Comparison of ENCODE assay signal across 8 cellular contexts in the genomic region with DNA sequence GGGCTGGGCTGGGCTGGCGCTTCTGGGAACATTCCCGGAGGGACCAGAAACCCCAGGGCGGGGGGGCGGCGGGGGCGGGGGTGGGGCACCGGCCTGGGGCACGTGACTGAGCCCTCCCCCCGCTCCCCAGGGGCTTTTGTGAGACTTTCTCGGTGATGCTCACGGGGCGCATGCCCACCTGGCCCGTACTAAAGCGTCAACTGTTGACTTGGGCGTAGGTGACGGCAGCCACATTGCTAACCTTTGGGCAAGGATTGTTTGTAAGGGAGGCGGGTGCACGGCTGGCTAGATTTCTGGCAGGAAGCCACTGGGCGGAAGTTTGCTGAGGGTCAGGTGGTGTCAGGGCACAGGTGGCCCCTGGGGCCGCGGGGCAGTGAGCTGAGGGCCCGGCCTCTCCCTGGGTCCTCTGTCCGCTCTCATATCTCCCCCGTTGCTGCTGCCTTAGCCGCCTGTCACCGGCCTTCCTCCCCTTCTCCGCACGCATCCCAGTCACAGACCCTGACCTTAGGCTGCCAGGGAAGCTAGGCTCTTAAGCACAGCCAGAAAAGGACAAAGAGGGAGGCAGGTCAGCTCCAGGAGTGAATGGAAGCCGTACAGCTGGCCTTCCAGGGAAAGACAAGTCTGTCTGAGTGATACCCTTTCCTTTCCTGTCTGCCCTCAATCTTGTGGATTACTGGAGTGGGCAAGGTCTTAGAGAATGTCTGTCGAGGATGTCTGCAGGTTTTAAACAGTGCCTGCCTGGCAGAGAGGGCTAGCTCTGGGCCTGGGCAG. TPM values are rescaled to one million over a fixed set of nuclear protein-coding genes. Genes with fewer than 3 reads are reported as not detected.
DNase-seq lines count a peak whose midpoint lies in the region; ATAC-seq, FAIRE-seq and TF ChIP-seq lines count a peak whose summit lies in the region.

No MANE protein-coding gene starts in this region.

- CTCF ChIA-PET in GM12878 (lab: Yijun Ruan, JAX), result interaction anchor here (1.2 to 2.8 kb wide), 5 partner anchors 18 to 533 kb away, joined by 3 to 17 read pairs (median 3); partner anchors contain the start of gene SLC2A6

- in situ Hi-C loops in GM12878 (cut with MboI), result no loop called here

- H3K4me1 ChIP-seq in GM12878 (ENCODE audit: control insufficient read depth, insufficient read depth, low read length) (peaks cover 9% of the 10 kb centered on the region), skeletal muscle tissue (ENCODE audit: control insufficient read depth in 3 of 3, insufficient read depth in 3 of 3, low read length in 3 of 3) (peaks cover 30 to 34% (median 32%) of the 10 kb centered on the region in 3 donors)

- H3K9ac ChIP-seq in GM12878 (ENCODE audit: control insufficient read depth, insufficient read depth, low read length), result peak overlapping the region; percentile 7; the same call in 1 of the 2 replicates
- peak overlapping the region; percentile 87 to 94 (median 89) for H3K9ac ChIP-seq in skeletal muscle tissue (ENCODE audit: low read depth in 1 of 3, low read length in 3 of 3)

- no peaks in the 10 kb centered on the region for H3K9me3 ChIP-seq in GM12878 (replicated peaks; ENCODE audit: control insufficient read depth, insufficient read depth, low read length)
- no peaks in the 10 kb centered on the region for H3K9me3 ChIP-seq in skeletal muscle tissue (ENCODE audit: control insufficient read depth in 3 of 3, low read length in 3 of 3)

- SMC1A ChIA-PET in GM12878 (lab: Charles Lee; ENCODE audit: uncharacterized antibody, unreplicated experiment), result interaction anchor here (1.6 to 1.9 kb wide), 3 partner anchors 16 to 38 kb away, joined by 5 to 9 read pairs (median 6); partner anchors contain the start of genes ADAMTS13 and SLC2A6

- no peak for TF ChIP-seq RAD21 in GM12878 (IDR thresholded peaks at IDR 0.05; ENCODE audit: insufficient read depth, low read depth, low read length)

- BruUV-seq in GM12878 (replicated peaks; lab: Mats Ljungman, UMichigan), result TSS peak; percentile 57

- no peaks in the 10 kb centered on the region for H4K20me1 ChIP-seq in GM12878 (ENCODE audit: control insufficient read depth, insufficient read depth)

- no peak for TF ChIP-seq CTCF in GM12878 (IDR thresholded peaks at IDR 0.05 in 2 of 3, conservative IDR thresholded peaks at IDR 0.05 in 1 of 3; ENCODE audit: control insufficient read depth in 2 of 3, extremely low read depth in 1 of 3, insufficient read depth in 1 of 3, low read depth in 3 of 3, low read length in 3 of 3)

- RAD21 ChIA-PET in GM12878 (lab: Charles Lee; ENCODE audit: unreplicated experiment), result interaction anchor here (0.7 to 2.9 kb wide), 5 partner anchors 16 to 35 kb away, joined by 3 to 20 read pairs (median 4); partner anchors contain the start of gene SLC2A6

- no peak for TF ChIP-seq POLR2A in GM12878 (IDR thresholded peaks at IDR 0.05; ENCODE audit: low read depth, low read length)

- ATAC-seq in HG02973 (IDR thresholded peaks at IDR 0.05; ENCODE audit: unreplicated experiment), result peak; percentile 21
- peak; percentile 56 for ATAC-seq in GM12878
- no peak for ATAC-seq in HG03521 (IDR thresholded peaks at IDR 0.05; ENCODE audit: unreplicated experiment)

- H3K27ac ChIP-seq in GM12878 (ENCODE audit: control insufficient read depth, insufficient read depth) (no peak overlapping the region), skeletal muscle tissue (ENCODE audit: low read depth, low read length) (peak overlapping the region; percentile 90)

- no peaks in the 10 kb centered on the region for H3K79me2 ChIP-seq in GM12878 (ENCODE audit: control insufficient read depth, insufficient read depth, low read length)

- intact Hi-C loops in GM12878 (cut with micrococcal nuclease; ENCODE audit: unreplicated experiment), result loop anchor here (1.0 kb wide), 1 partner anchor 18 kb away; no protein-coding TSS in a partner anchor

- H3K4me2 ChIP-seq in GM12878 (ENCODE audit: control insufficient read depth, insufficient read depth), result peak overlapping the region; percentile 85

- POLR2A ChIA-PET in GM12878 (lab: Charles Lee), result interaction anchor here (1.0 to 2.2 kb wide), 4 partner anchors 8 to 39 kb away, joined by 3 to 27 read pairs (median 5); partner anchors contain the start of gene SLC2A6

- WGBS in GM12878 (ENCODE audit: insufficient coverage, insufficient replicate concordance, low lambda C conversion rate, missing lambda C conversion rate), result 32% methylated on average over 22 of the region's 30 CpGs

- TF ChIP-seq EP300 in GM12878 (IDR thresholded peaks at IDR 0.05; ENCODE audit: borderline replicate concordance in 1 of 2, control insufficient read depth in 1 of 2, low read depth in 2 of 2, low read length in 2 of 2), result no peak

- FAIRE-seq in GM18507 (lab: Jason Lieb, UNC), result peak; percentile 56
- FAIRE-seq in GM12878 (lab: Jason Lieb, UNC), result no peak

- DNase-seq in Ammon's horn (ENCODE audit: low spot score), result peak; percentile 51
- DNase-seq in GM18507 (ENCODE audit: extremely low spot score, insufficient read length, low read depth), result no peak
- DNase-seq in NCI-H524 (lab: John Stamatoyannopoulos, UW), result peak; percentile 64 to 78
- DNase-seq in GM12878 (ENCODE audit: low read depth, low spot score), result no peak
- peak; percentile 82 for DNase-seq in iPS-NIHi11 (ENCODE audit: low spot score)

- H3K4me3 ChIP-seq in GM12878 (peak overlapping the region; percentile 97; the same call in 1 of the 2 replicates), skeletal muscle tissue (ENCODE audit: low read length in 3 of 3) (peak overlapping the region; percentile 30 to 92 (median 90))

- H3K36me3 ChIP-seq in GM12878 (ENCODE audit: control insufficient read depth in 2 of 2, insufficient read depth in 2 of 2, low read length in 1 of 2) (no peaks in the 10 kb centered on the region), skeletal muscle tissue (ENCODE audit: control insufficient read depth in 3 of 3, insufficient read depth in 3 of 3, low read length in 3 of 3) (peaks cover 5 to 6% (median 5%) of the 10 kb centered on the region in 3 donors)

- H2AFZ ChIP-seq in GM12878 (ENCODE audit: control insufficient read depth, low read depth, low read length), result peak overlapping the region; percentile 95

- H3K27me3 ChIP-seq in GM12878 (replicated peaks in 1 of 2; ENCODE audit: control insufficient read depth in 2 of 2, insufficient read depth in 2 of 2, low read length in 1 of 2) (no peaks in the 10 kb centered on the region; a peak in 2 of 4 replicates), skeletal muscle tissue (ENCODE audit: control insufficient read depth in 3 of 3, insufficient read depth in 3 of 3, low read length in 3 of 3) (no peaks in the 10 kb centered on the region)

RNA-seq across cellular contexts. Expression of gene CACFD1, which starts 0.8 kb away (rescaled TPM):
- total RNA-seq in GM12878 (2013; cell fraction: nucleolus; rRNA removed), result 8.8 and 9.0 TPM in 2 replicates
- 1.6 and 2.3 TPM in 2 replicates for total RNA-seq in GM12878 (2014; rRNA removed)
- total RNA-seq in GM12878 (2014; rRNA removed; fragmentation: Illumina TruSeq; extraction: Trizol), result 0.45 and 0.64 TPM in 2 replicates
- total RNA-seq in GM12878 (2021), result 2.7 and 4.0 TPM in 2 replicates
- 0.87 TPM for polyA plus RNA-seq in GM12878 (2011; ENCODE audit: low read depth)
- polyA plus RNA-seq in GM12878 (2011; rRNA removed), result 2.7 and 5.8 TPM in 2 replicates
- 5.2 and 7.4 TPM in 2 replicates for polyA plus RNA-seq in GM12878 (2011; cell fraction: cytosol; rRNA removed)
- 11.7 and 14.1 TPM in 2 replicates for polyA plus RNA-seq in GM12878 (2011; cell fraction: nucleus; rRNA removed)
- polyA plus RNA-seq in GM12878 (2012), result 2.4 and 2.6 TPM in 2 replicates
- 0.14 and 0.35 TPM in 2 replicates for polyA plus RNA-seq in GM12878 (2014; fragmentation: Illumina TruSeq; extraction: Trizol)
- polyA plus RNA-seq in GM12878 (2014; fragmentation: Nextera tagmentation; extraction: Ambion mirVana), result under 1 TPM in 1 of 2 experiments, not detected in 1; 0.09 TPM
- polyA plus RNA-seq in GM12878 (2014; rRNA removed), result 1.4 and 3.6 TPM in 2 replicates
- polyA plus RNA-seq in GM12878 (2016; fragmentation: Nextera tagmentation; extraction: Ambion mirVana), result 1 to 10 TPM in 1 of 2 experiments, under 1 TPM in 1; 0.98 to 1.4 TPM
- polyA minus RNA-seq in GM12878 (2011; rRNA and poly(A)+ RNA removed), result 5.6 and 10.7 TPM in 2 replicates
- 3.0 and 4.4 TPM in 2 replicates for polyA minus RNA-seq in GM12878 (2011; cell fraction: cytosol; rRNA and poly(A)+ RNA removed)
- polyA minus RNA-seq in GM12878 (2011; cell fraction: nucleus; rRNA and poly(A)+ RNA removed), result 11.6 and 16.0 TPM in 2 replicates
- 4.7 TPM for total RNA-seq in skeletal muscle tissue

RNA-seq across cellular contexts. Expression of gene SLC2A6, which starts 18.3 kb away (rescaled TPM):
- 74.1 and 77.8 TPM in 2 replicates for total RNA-seq in GM12878 (2013; cell fraction: nucleolus; rRNA removed)
- 30.4 and 32.4 TPM in 2 replicates for total RNA-seq in GM12878 (2014; rRNA removed)
- 8.3 and 9.4 TPM in 2 replicates for total RNA-seq in GM12878 (2014; rRNA removed; fragmentation: Illumina TruSeq; extraction: Trizol)
- 34.1 and 36.4 TPM in 2 replicates for total RNA-seq in GM12878 (2021)
- polyA plus RNA-seq in GM12878 (2011; ENCODE audit: low read depth), result 4.8 TPM
- polyA plus RNA-seq in GM12878 (2011; rRNA removed), result 4.3 and 11.7 TPM in 2 replicates
- 15.7 and 29.5 TPM in 2 replicates for polyA plus RNA-seq in GM12878 (2011; cell fraction: cytosol; rRNA removed)
- polyA plus RNA-seq in GM12878 (2011; cell fraction: nucleus; rRNA removed), result 26.2 and 33.5 TPM in 2 replicates
- 15.2 and 16.5 TPM in 2 replicates for polyA plus RNA-seq in GM12878 (2012)
- polyA plus RNA-seq in GM12878 (2014; fragmentation: Illumina TruSeq; extraction: Trizol), result 4.3 and 6.6 TPM in 2 replicates
- polyA plus RNA-seq in GM12878 (2014; fragmentation: Nextera tagmentation; extraction: Ambion mirVana), result 1 to 10 TPM; 1.1 to 6.1 TPM
- polyA plus RNA-seq in GM12878 (2014; rRNA removed), result 37.9 and 44.7 TPM in 2 replicates
- 10 to 100 TPM; 24.8 to 28.0 TPM for polyA plus RNA-seq in GM12878 (2016; fragmentation: Nextera tagmentation; extraction: Ambion mirVana)
- 11.8 and 29.6 TPM in 2 replicates for polyA minus RNA-seq in GM12878 (2011; rRNA and poly(A)+ RNA removed)
- polyA minus RNA-seq in GM12878 (2011; cell fraction: cytosol; rRNA and poly(A)+ RNA removed), result 13.6 and 14.0 TPM in 2 replicates
- polyA minus RNA-seq in GM12878 (2011; cell fraction: nucleus; rRNA and poly(A)+ RNA removed), result 38.4 and 46.0 TPM in 2 replicates
- total RNA-seq in skeletal muscle tissue, result 0.52 TPM

RNA-seq across cellular contexts. Expression of gene ADAMTS13, which starts 38.4 kb away (rescaled TPM):
- total RNA-seq in GM12878 (2013; cell fraction: nucleolus; rRNA removed), result 3.1 and 3.2 TPM in 2 replicates
- total RNA-seq in GM12878 (2014; rRNA removed) (0.28 and 0.33 TPM in 2 replicates), GM12878 (2014; rRNA removed; fragmentation: Illumina TruSeq; extraction: Trizol) (0.18 and 0.28 TPM in 2 replicates), GM12878 (2021) (1.2 and 2.0 TPM in 2 replicates), skeletal muscle tissue (1.6 TPM)
- polyA plus RNA-seq in GM12878 (2011; ENCODE audit: low read depth), result 1.1 TPM
- polyA plus RNA-seq in GM12878 (2011; rRNA removed) (0.82 and 1.7 TPM in 2 replicates), GM12878 (2014; fragmentation: Illumina TruSeq; extraction: Trizol) (0.22 and 0.28 TPM in 2 replicates), GM12878 (2014; fragmentation: Nextera tagmentation; extraction: Ambion mirVana) (under 1 TPM; 0.08 to 0.15 TPM), GM12878 (2014; rRNA removed) (1.2 and 2.4 TPM in 2 replicates), GM12878 (2016; fragmentation: Nextera tagmentation; extraction: Ambion mirVana) (under 1 TPM; 0.28 to 0.37 TPM)
- polyA plus RNA-seq in GM12878 (2011; cell fraction: cytosol; rRNA removed), result 1.3 and 2.1 TPM in 2 replicates
- 14.0 and 17.9 TPM in 2 replicates for polyA plus RNA-seq in GM12878 (2011; cell fraction: nucleus; rRNA removed)
- polyA plus RNA-seq in GM12878 (2012), result 2.4 and 2.6 TPM in 2 replicates
- 0.88 and 1.5 TPM in 2 replicates for polyA minus RNA-seq in GM12878 (2011; rRNA and poly(A)+ RNA removed)
- polyA minus RNA-seq in GM12878 (2011; cell fraction: cytosol; rRNA and poly(A)+ RNA removed), result 0.40 and 0.83 TPM in 2 replicates
- 1.8 and 1.9 TPM in 2 replicates for polyA minus RNA-seq in GM12878 (2011; cell fraction: nucleus; rRNA and poly(A)+ RNA removed)

RNA-seq across cellular contexts. Expression of gene REXO4, which starts 42.8 kb away (rescaled TPM):
- total RNA-seq in GM12878 (2013; cell fraction: nucleolus; rRNA removed), result 28.7 and 29.1 TPM in 2 replicates
- 31.5 and 33.3 TPM in 2 replicates for total RNA-seq in GM12878 (2014; rRNA removed)
- 16.5 and 20.9 TPM in 2 replicates for total RNA-seq in GM12878 (2014; rRNA removed; fragmentation: Illumina TruSeq; extraction: Trizol)
- 42.1 and 43.9 TPM in 2 replicates for total RNA-seq in GM12878 (2021)
- 12.9 TPM for polyA plus RNA-seq in GM12878 (2011; ENCODE audit: low read depth)
- polyA plus RNA-seq in GM12878 (2011; rRNA removed), result 23.8 and 27.7 TPM in 2 replicates
- polyA plus RNA-seq in GM12878 (2011; cell fraction: cytosol; rRNA removed), result 30.9 and 39.6 TPM in 2 replicates
- polyA plus RNA-seq in GM12878 (2011; cell fraction: nucleus; rRNA removed), result 23.1 and 30.9 TPM in 2 replicates
- 22.7 and 26.6 TPM in 2 replicates for polyA plus RNA-seq in GM12878 (2012)
- polyA plus RNA-seq in GM12878 (2014; fragmentation: Illumina TruSeq; extraction: Trizol), result 16.4 and 24.8 TPM in 2 replicates
- 1 to 10 TPM; 2.7 to 8.4 TPM for polyA plus RNA-seq in GM12878 (2014; fragmentation: Nextera tagmentation; extraction: Ambion mirVana)
- 37.9 and 39.6 TPM in 2 replicates for polyA plus RNA-seq in GM12878 (2014; rRNA removed)
- polyA plus RNA-seq in GM12878 (2016; fragmentation: Nextera tagmentation; extraction: Ambion mirVana), result 10 to 100 TPM; 34.0 to 38.9 TPM
- polyA minus RNA-seq in GM12878 (2011; rRNA and poly(A)+ RNA removed), result 18.3 and 28.3 TPM in 2 replicates
- 12.6 and 13.8 TPM in 2 replicates for polyA minus RNA-seq in GM12878 (2011; cell fraction: cytosol; rRNA and poly(A)+ RNA removed)
- 8.9 and 15.5 TPM in 2 replicates for polyA minus RNA-seq in GM12878 (2011; cell fraction: nucleus; rRNA and poly(A)+ RNA removed)
- total RNA-seq in skeletal muscle tissue, result 14.6 TPM

Comparison
In these comparisons a context has a peak if more than half of its experiments do, and no peak if none do; other contexts are left out.
1. DNase-seq: peak in Ammon's horn (single experiment), NCI-H524 (2 of 2) and iPS-NIHi11 (single experiment); none in GM18507 (single experiment) and GM12878 (single experiment).